14 cellular contexts compared by ENCODE assay signal in genomic region chr11:72655896-72656464, GRCh38. TPM values are rescaled to one million over a fixed set of nuclear protein-coding genes. Genes with fewer than 3 reads are reported as not detected.
"Had no signal": no experiment of that assay in that cellular context is flagged by ENCODE, and none has a peak within 500 bp of the region (broad histone marks: within the 10 kb centered on the region; RNA-seq: fewer than 3 reads in every experiment).

No MANE protein-coding gene starts in this region.

- DNase-seq: IMR-90, Kasumi-1, MM.1S, NCI-H1092 treated with DMSO at 0.1 percent for 48 hours, NCI-H1436, NCI-H2029, NCI-H2081 treated with DMSO at 0.1 percent for 48 hours, NCI-H2227 treated with DMSO at 0.1 percent for 48 hours, NCI-H774, PC-3, SHP77, SK-N-SH had no signal

- H3K27ac ChIP-seq: KMS-11, RWPE1 had no signal

- H3K9me3 ChIP-seq: SK-N-SH had no signal

RNA-seq across cellular contexts. Expression of gene PDE2A, which starts 18.2 kb away (rescaled TPM):
- total RNA-seq: IMR-90 had no signal
